Comparison of ENCODE assay signal across 16 cellular contexts in genomic region chr12:11829764-11830194, GRCh38.
DNase-seq lines count a peak whose midpoint lies in the region; ATAC-seq and TF ChIP-seq lines count a peak whose summit lies in the region.
"Had no signal": no experiment of that assay in that cellular context is flagged by ENCODE, and none has a peak within 500 bp of the region (broad histone marks: within the 10 kb centered on the region; RNA-seq: fewer than 3 reads in every experiment).

No MANE protein-coding gene starts in this region.

- no peaks in the 10 kb centered on the region for H3K36me3 ChIP-seq in ascending aorta
- no peaks in the 10 kb centered on the region for H3K36me3 ChIP-seq in smooth muscle cell (ENCODE audit: low read depth)

- H3K27me3 ChIP-seq in ascending aorta (no peaks in the 10 kb centered on the region), right cardiac atrium (ENCODE audit: control insufficient read depth, insufficient read depth) (no peaks in the 10 kb centered on the region), smooth muscle cell (ENCODE audit: low read depth) (no peaks in the 10 kb centered on the region)
- H3K27me3 ChIP-seq: SJSA1 had no signal

- no peak overlapping the region for H3K4me3 ChIP-seq in ascending aorta
- H3K4me3 ChIP-seq in right cardiac atrium (ENCODE audit: low read length) = no peak overlapping the region
- H3K4me3 ChIP-seq in smooth muscle cell = no peak overlapping the region
- H3K4me3 ChIP-seq: SJSA1 had no signal

- H3K4me1 ChIP-seq in ascending aorta = peaks cover 14 to 83% of the 10 kb centered on the region in 2 donors
- peaks cover 26% of the 10 kb centered on the region for H3K4me1 ChIP-seq in right cardiac atrium (ENCODE audit: control insufficient read depth, insufficient read depth, low read length)
- H3K4me1 ChIP-seq in smooth muscle cell (ENCODE audit: low read depth) = peaks cover 46% of the 10 kb centered on the region

- H3K9ac ChIP-seq in smooth muscle cell (ENCODE audit: low read depth) = no peak overlapping the region

- no peak overlapping the region for H2AFZ ChIP-seq in smooth muscle cell (ENCODE audit: low read depth)

- DNase-seq in ascending aorta (ENCODE audit: low spot score in 2 of 2) (peak in 1 of 2 donors; percentile 60), right cardiac atrium (peak in 1 of 3 donors; percentile 46), smooth muscle cell (lab: John Stamatoyannopoulos, UW; ENCODE audit: unreplicated experiment) (no peak), NCI-H526 (lab: John Stamatoyannopoulos, UW) (no peak), putamen (ENCODE audit: low spot score) (no peak), NCI-H345 (lab: John Stamatoyannopoulos, UW) (no peak)
- DNase-seq: activated CD8-positive, alpha-beta memory T cell treated with anti-CD3 and anti-CD28 coated beads, Interleukin-2, amount 50 U/mL, for 48 hours; activated naive CD4-positive, alpha-beta T cell; CD8-positive, alpha-beta memory T cell; HFFc6; KG1; NCI-H226; T-helper 9 cell had no signal

- peaks cover 35% of the 10 kb centered on the region for H3K79me2 ChIP-seq in smooth muscle cell (ENCODE audit: low read depth)

- no peak overlapping the region for H3K4me2 ChIP-seq in smooth muscle cell

- 24% methylated on average over 4 of the region's 4 CpGs for WGBS in right cardiac atrium
- 51% methylated on average over 4 of the region's 4 CpGs for WGBS in smooth muscle cell (ENCODE audit: low lambda C conversion rate)

- peak; percentile 8 for ATAC-seq in GM18873 (IDR thresholded peaks at IDR 0.05; ENCODE audit: low FRiP score, unreplicated experiment)
- peak; percentile 68 to 74 for ATAC-seq in right cardiac atrium
- no peak for ATAC-seq in GM21717 (IDR thresholded peaks at IDR 0.05; ENCODE audit: unreplicated experiment)

- TF ChIP-seq CTCF in ascending aorta (IDR thresholded peaks at IDR 0.05) = no peak
- TF ChIP-seq CTCF in smooth muscle cell (IDR thresholded peaks at IDR 0.05; ENCODE audit: borderline replicate concordance, insufficient read depth, poor library complexity, severe bottlenecking) = no peak

- H4K20me1 ChIP-seq in smooth muscle cell (ENCODE audit: low read depth) = peaks cover 21% of the 10 kb centered on the region

- intact Hi-C loops in ascending aorta (cut with DNase I) (loop anchor here (5.0 to 10.0 kb wide), 3 partner anchors 32 to 205 kb away; no protein-coding TSS in a partner anchor), right cardiac atrium (cut with DNase I) (loop anchor here in 1 of 4 donors (10.0 kb wide), 1 partner anchor 175 kb away; no protein-coding TSS in a partner anchor)

- H3K9me3 ChIP-seq in ascending aorta (no peaks in the 10 kb centered on the region), right cardiac atrium (ENCODE audit: control insufficient read depth, low read length) (no peaks in the 10 kb centered on the region), smooth muscle cell (replicated peaks; ENCODE audit: low read depth) (no peaks in the 10 kb centered on the region)
- H3K9me3 ChIP-seq: SJSA1 had no signal

- peaks cover 24% of the 10 kb centered on the region for H3F3A ChIP-seq in smooth muscle cell (ENCODE audit: low read depth)

- H3K27ac ChIP-seq in ascending aorta (peak overlapping the region; percentile 40 to 51), right cardiac atrium (ENCODE audit: low read length) (peak overlapping the region; percentile 54), smooth muscle cell (ENCODE audit: low read depth) (peak overlapping the region; percentile 54)
- H3K27ac ChIP-seq: SJSA1 had no signal
